In genomic region chr12:94754653-94755052, GRCh38 we compare ENCODE assay signal across 12 cellular contexts.
DNase-seq lines count a peak whose midpoint lies in the region; ATAC-seq and TF ChIP-seq lines count a peak whose summit lies in the region.
"Had no signal": no experiment of that assay in that cellular context is flagged by ENCODE, and none has a peak within 500 bp of the region (broad histone marks: within the 10 kb centered on the region; RNA-seq: fewer than 3 reads in every experiment).

No MANE protein-coding gene starts in this region.

- H4K20me1 ChIP-seq in hepatocyte (ENCODE audit: insufficient read depth, poor library complexity, severe bottlenecking) = no peaks in the 10 kb centered on the region

- no peak overlapping the region for H3K27ac ChIP-seq in hepatocyte
- H3K27ac ChIP-seq in gastroesophageal sphincter = no peak overlapping the region

- no peak for TF ChIP-seq EP300 in gastroesophageal sphincter (IDR thresholded peaks at IDR 0.05)

- H3K79me2 ChIP-seq in hepatocyte = no peaks in the 10 kb centered on the region

- peak; percentile 16 for DNase-seq in ACHN
- no peak for DNase-seq in HFF-Myc (ENCODE audit: extremely low read depth, low read depth)
- DNase-seq in astrocyte of the spinal cord (ENCODE audit: low read depth, low spot score) = no peak
- DNase-seq in hepatocyte (ENCODE audit: low spot score) = no peak
- no peak for DNase-seq in activated CD4-positive, alpha-beta T cell treated with anti-CD3 and anti-CD28 coated beads for 1 hour
- DNase-seq: activated CD4-positive, alpha-beta T cell treated with anti-CD3 and anti-CD28 coated beads, Interleukin-2, amount 50 U/mL, for 4 hours; amygdala; mucosa of descending colon; NCI-H82 had no signal

- no peak overlapping the region for H3K4me3 ChIP-seq in HFF-Myc (replicated peaks; ENCODE audit: low read depth, low read length)
- H3K4me3 ChIP-seq in astrocyte of the spinal cord (ENCODE audit: low read depth, low read length) = no peak overlapping the region
- no peak overlapping the region for H3K4me3 ChIP-seq in hepatocyte
- no peak overlapping the region for H3K4me3 ChIP-seq in gastroesophageal sphincter
- H3K4me3 ChIP-seq: mucosa of descending colon had no signal

- H3K4me2 ChIP-seq in hepatocyte = no peak overlapping the region

- TF ChIP-seq POLR2A in gastroesophageal sphincter (IDR thresholded peaks at IDR 0.05) = no peak

- ATAC-seq in HG02763 (IDR thresholded peaks at IDR 0.05; ENCODE audit: unreplicated experiment) (no peak), gastroesophageal sphincter (no peak), GM18519 (IDR thresholded peaks at IDR 0.05; ENCODE audit: low FRiP score, unreplicated experiment) (no peak)
- ATAC-seq: mucosa of descending colon had no signal

- in situ Hi-C loops in ACHN (cut with HindIII; ENCODE audit: low pct_ligation_motif_present, low pct_unique_long_range_greater_than_20kb, low sequenced_read_pairs) (no loop called here), astrocyte of the spinal cord (cut with HindIII; ENCODE audit: low sequenced_read_pairs) (no loop called here)

- TF ChIP-seq CTCF in HFF-Myc (IDR thresholded peaks at IDR 0.05; ENCODE audit: low read depth, low read length, missing control alignments) (peak; percentile 2), astrocyte of the spinal cord (IDR thresholded peaks at IDR 0.05; ENCODE audit: low read depth, low read length) (peak; percentile 24), hepatocyte (IDR thresholded peaks at IDR 0.05; ENCODE audit: poor library complexity) (peak; percentile 11), gastroesophageal sphincter (IDR thresholded peaks at IDR 0.05) (no peak)

- H3K9me3 ChIP-seq in hepatocyte (ENCODE audit: low read depth) = no peaks in the 10 kb centered on the region
- no peaks in the 10 kb centered on the region for H3K9me3 ChIP-seq in gastroesophageal sphincter
- H3K9me3 ChIP-seq: mucosa of descending colon had no signal

- no peaks in the 10 kb centered on the region for H3K9me2 ChIP-seq in hepatocyte (replicated peaks; ENCODE audit: insufficient read depth)

- H3K36me3 ChIP-seq in hepatocyte (replicated peaks; ENCODE audit: insufficient read depth, low read depth) (no peaks in the 10 kb centered on the region), gastroesophageal sphincter (no peaks in the 10 kb centered on the region)

- H3K4me1 ChIP-seq in hepatocyte (ENCODE audit: insufficient read depth) (no peaks in the 10 kb centered on the region), gastroesophageal sphincter (no peaks in the 10 kb centered on the region)

- H2AFZ ChIP-seq in hepatocyte = no peak overlapping the region

- H3K27me3 ChIP-seq in hepatocyte = no peaks in the 10 kb centered on the region
- H3K27me3 ChIP-seq in gastroesophageal sphincter = no peaks in the 10 kb centered on the region

Comparison
In these comparisons a context has a peak if more than half of its experiments do, and no peak if none do; other contexts are left out.
1. CTCF ChIP-seq: peak in HFF-Myc (single experiment), astrocyte of the spinal cord (single experiment) and hepatocyte (single experiment); none in gastroesophageal sphincter (0 of 4).